ENCODE assay signal across 1 cellular context in the genomic region with DNA sequence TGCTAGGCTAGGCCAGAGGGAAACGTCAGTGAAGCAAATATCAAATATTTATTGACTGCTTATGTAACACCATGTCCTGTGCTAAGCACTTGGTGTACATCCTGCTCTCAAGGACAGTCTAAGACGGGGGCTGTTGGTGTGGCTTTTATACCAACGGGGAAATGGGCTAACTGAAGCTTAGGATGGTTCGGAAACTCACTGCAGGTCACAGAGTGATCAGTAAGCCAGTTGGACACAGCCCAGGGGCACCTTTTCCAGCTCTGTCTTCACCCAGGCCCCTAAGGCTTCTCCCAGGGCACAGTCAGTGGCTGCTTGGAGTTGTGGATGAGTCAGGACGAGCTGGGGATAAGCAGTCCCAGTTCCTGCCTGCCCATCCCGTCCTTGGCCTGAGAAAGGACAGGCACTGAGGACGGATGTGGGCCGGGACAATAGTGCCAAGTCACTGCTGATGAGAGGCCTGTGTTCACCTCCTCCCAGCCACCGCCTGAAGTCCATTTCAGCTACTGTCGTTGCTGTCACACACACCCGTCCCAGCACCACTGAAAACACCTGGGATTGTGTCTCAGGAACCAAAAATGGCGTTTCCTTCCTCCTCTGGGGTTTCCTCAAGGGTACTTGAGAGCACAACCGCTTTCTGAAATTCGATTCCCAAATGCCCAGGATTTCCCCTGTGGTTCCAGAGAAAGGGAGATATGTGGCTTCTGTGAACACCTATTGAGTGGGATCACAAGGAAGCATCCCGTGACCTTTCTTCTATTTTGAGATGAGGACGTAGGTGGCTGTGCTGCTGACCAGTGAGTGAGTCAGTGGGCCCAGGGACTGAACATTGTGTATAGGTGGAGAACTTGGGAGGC.
TF ChIP-seq lines count a peak whose summit lies in the region.

No MANE protein-coding gene starts in this region.

TF ChIP-seq in HepG2, 621 proteins besides CTCF, POLR2A, EP300 and RAD21 (continued from another document and continues in another):
- TF ChIP-seq, protein P1, sequence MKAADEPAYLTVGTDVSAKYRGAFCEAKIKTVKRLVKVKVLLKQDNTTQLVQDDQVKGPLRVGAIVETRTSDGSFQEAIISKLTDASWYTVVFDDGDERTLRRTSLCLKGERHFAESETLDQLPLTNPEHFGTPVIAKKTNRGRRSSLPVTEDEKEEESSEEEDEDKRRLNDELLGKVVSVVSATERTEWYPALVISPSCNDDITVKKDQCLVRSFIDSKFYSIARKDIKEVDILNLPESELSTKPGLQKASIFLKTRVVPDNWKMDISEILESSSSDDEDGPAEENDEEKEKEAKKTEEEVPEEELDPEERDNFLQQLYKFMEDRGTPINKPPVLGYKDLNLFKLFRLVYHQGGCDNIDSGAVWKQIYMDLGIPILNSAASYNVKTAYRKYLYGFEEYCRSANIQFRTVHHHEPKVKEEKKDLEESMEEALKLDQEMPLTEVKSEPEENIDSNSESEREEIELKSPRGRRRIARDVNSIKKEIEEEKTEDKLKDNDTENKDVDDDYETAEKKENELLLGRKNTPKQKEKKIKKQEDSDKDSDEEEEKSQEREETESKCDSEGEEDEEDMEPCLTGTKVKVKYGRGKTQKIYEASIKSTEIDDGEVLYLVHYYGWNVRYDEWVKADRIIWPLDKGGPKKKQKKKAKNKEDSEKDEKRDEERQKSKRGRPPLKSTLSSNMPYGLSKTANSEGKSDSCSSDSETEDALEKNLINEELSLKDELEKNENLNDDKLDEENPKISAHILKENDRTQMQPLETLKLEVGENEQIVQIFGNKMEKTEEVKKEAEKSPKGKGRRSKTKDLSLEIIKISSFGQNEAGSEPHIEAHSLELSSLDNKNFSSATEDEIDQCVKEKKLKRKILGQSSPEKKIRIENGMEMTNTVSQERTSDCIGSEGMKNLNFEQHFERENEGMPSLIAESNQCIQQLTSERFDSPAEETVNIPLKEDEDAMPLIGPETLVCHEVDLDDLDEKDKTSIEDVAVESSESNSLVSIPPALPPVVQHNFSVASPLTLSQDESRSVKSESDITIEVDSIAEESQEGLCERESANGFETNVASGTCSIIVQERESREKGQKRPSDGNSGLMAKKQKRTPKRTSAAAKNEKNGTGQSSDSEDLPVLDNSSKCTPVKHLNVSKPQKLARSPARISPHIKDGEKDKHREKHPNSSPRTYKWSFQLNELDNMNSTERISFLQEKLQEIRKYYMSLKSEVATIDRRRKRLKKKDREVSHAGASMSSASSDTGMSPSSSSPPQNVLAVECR (CRISPR knock-in tag; IDR thresholded peaks at IDR 0.05; ENCODE audit: borderline replicate concordance), result no peak; the same call in 1 of the 2 replicates
- no peak for TF ChIP-seq AGO1 (IDR thresholded peaks at IDR 0.05; ENCODE audit: low read depth, low read length, poor library complexity, severe bottlenecking)
- TF ChIP-seq SMAD3 (CRISPR knock-in tag; IDR thresholded peaks at IDR 0.05), result no peak
- TF ChIP-seq, protein P2, sequence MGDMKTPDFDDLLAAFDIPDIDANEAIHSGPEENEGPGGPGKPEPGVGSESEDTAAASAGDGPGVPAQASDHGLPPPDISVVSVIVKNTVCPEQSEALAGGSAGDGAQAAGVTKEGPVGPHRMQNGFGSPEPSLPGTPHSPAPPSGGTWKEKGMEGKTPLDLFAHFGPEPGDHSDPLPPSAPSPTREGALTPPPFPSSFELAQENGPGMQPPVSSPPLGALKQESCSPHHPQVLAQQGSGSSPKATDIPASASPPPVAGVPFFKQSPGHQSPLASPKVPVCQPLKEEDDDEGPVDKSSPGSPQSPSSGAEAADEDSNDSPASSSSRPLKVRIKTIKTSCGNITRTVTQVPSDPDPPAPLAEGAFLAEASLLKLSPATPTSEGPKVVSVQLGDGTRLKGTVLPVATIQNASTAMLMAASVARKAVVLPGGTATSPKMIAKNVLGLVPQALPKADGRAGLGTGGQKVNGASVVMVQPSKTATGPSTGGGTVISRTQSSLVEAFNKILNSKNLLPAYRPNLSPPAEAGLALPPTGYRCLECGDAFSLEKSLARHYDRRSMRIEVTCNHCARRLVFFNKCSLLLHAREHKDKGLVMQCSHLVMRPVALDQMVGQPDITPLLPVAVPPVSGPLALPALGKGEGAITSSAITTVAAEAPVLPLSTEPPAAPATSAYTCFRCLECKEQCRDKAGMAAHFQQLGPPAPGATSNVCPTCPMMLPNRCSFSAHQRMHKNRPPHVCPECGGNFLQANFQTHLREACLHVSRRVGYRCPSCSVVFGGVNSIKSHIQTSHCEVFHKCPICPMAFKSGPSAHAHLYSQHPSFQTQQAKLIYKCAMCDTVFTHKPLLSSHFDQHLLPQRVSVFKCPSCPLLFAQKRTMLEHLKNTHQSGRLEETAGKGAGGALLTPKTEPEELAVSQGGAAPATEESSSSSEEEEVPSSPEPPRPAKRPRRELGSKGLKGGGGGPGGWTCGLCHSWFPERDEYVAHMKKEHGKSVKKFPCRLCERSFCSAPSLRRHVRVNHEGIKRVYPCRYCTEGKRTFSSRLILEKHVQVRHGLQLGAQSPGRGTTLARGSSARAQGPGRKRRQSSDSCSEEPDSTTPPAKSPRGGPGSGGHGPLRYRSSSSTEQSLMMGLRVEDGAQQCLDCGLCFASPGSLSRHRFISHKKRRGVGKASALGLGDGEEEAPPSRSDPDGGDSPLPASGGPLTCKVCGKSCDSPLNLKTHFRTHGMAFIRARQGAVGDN (CRISPR knock-in tag; IDR thresholded peaks at IDR 0.05), result peak; percentile 95
- TF ChIP-seq, protein P3, sequence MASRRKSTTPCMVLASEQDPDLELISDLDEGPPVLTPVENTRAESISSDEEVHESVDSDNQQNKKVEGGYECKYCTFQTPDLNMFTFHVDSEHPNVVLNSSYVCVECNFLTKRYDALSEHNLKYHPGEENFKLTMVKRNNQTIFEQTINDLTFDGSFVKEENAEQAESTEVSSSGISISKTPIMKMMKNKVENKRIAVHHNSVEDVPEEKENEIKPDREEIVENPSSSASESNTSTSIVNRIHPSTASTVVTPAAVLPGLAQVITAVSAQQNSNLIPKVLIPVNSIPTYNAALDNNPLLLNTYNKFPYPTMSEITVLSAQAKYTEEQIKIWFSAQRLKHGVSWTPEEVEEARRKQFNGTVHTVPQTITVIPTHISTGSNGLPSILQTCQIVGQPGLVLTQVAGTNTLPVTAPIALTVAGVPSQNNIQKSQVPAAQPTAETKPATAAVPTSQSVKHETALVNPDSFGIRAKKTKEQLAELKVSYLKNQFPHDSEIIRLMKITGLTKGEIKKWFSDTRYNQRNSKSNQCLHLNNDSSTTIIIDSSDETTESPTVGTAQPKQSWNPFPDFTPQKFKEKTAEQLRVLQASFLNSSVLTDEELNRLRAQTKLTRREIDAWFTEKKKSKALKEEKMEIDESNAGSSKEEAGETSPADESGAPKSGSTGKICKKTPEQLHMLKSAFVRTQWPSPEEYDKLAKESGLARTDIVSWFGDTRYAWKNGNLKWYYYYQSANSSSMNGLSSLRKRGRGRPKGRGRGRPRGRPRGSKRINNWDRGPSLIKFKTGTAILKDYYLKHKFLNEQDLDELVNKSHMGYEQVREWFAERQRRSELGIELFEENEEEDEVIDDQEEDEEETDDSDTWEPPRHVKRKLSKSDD (CRISPR knock-in tag; IDR thresholded peaks at IDR 0.05; ENCODE audit: low read depth), result 0 out of 2 replicates have a peak, but pooled peaks have one; percentile 57
- peak; percentile 51 for TF ChIP-seq ZNF12 (CRISPR knock-in tag; IDR thresholded peaks at IDR 0.05)
- TF ChIP-seq, protein P4, sequence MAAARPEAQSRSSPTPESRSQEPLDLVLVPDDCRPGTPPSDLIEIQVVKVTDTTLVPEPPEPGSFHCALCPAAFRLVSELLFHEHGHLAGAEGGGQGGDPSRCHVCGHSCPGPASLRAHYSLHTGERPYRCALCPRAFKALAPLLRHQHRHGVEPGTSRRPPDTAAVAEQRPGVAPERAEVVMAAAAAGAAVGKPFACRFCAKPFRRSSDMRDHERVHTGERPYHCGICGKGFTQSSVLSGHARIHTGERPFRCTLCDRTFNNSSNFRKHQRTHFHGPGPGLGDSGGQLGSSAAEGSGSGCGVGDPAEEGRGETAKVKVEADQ (CRISPR knock-in tag; IDR thresholded peaks at IDR 0.05; ENCODE audit: borderline replicate concordance), result no peak
- peak; percentile 77 for TF ChIP-seq POLR2G (IDR thresholded peaks at IDR 0.05; ENCODE audit: low read depth, low read length)
- TF ChIP-seq, protein P5, sequence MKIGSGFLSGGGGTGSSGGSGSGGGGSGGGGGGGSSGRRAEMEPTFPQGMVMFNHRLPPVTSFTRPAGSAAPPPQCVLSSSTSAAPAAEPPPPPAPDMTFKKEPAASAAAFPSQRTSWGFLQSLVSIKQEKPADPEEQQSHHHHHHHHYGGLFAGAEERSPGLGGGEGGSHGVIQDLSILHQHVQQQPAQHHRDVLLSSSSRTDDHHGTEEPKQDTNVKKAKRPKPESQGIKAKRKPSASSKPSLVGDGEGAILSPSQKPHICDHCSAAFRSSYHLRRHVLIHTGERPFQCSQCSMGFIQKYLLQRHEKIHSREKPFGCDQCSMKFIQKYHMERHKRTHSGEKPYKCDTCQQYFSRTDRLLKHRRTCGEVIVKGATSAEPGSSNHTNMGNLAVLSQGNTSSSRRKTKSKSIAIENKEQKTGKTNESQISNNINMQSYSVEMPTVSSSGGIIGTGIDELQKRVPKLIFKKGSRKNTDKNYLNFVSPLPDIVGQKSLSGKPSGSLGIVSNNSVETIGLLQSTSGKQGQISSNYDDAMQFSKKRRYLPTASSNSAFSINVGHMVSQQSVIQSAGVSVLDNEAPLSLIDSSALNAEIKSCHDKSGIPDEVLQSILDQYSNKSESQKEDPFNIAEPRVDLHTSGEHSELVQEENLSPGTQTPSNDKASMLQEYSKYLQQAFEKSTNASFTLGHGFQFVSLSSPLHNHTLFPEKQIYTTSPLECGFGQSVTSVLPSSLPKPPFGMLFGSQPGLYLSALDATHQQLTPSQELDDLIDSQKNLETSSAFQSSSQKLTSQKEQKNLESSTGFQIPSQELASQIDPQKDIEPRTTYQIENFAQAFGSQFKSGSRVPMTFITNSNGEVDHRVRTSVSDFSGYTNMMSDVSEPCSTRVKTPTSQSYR (CRISPR knock-in tag; IDR thresholded peaks at IDR 0.05; ENCODE audit: borderline replicate concordance), result no peak
- no peak for TF ChIP-seq ZNF563 (CRISPR knock-in tag; IDR thresholded peaks at IDR 0.05)
- TF ChIP-seq NBN (conservative IDR thresholded peaks at IDR 0.05), result no peak
- TF ChIP-seq SOX13 (IDR thresholded peaks at IDR 0.05), result no peak
- peak in 1 of 2 experiments; percentile 51; a peak in 1 of 4 replicates for TF ChIP-seq SOX13 (CRISPR knock-in tag; conservative IDR thresholded peaks at IDR 0.05 in 1 of 2, IDR thresholded peaks at IDR 0.05 in 1 of 2)
- no peak for TF ChIP-seq FOXK2 (IDR thresholded peaks at IDR 0.05)
- TF ChIP-seq, protein P6, sequence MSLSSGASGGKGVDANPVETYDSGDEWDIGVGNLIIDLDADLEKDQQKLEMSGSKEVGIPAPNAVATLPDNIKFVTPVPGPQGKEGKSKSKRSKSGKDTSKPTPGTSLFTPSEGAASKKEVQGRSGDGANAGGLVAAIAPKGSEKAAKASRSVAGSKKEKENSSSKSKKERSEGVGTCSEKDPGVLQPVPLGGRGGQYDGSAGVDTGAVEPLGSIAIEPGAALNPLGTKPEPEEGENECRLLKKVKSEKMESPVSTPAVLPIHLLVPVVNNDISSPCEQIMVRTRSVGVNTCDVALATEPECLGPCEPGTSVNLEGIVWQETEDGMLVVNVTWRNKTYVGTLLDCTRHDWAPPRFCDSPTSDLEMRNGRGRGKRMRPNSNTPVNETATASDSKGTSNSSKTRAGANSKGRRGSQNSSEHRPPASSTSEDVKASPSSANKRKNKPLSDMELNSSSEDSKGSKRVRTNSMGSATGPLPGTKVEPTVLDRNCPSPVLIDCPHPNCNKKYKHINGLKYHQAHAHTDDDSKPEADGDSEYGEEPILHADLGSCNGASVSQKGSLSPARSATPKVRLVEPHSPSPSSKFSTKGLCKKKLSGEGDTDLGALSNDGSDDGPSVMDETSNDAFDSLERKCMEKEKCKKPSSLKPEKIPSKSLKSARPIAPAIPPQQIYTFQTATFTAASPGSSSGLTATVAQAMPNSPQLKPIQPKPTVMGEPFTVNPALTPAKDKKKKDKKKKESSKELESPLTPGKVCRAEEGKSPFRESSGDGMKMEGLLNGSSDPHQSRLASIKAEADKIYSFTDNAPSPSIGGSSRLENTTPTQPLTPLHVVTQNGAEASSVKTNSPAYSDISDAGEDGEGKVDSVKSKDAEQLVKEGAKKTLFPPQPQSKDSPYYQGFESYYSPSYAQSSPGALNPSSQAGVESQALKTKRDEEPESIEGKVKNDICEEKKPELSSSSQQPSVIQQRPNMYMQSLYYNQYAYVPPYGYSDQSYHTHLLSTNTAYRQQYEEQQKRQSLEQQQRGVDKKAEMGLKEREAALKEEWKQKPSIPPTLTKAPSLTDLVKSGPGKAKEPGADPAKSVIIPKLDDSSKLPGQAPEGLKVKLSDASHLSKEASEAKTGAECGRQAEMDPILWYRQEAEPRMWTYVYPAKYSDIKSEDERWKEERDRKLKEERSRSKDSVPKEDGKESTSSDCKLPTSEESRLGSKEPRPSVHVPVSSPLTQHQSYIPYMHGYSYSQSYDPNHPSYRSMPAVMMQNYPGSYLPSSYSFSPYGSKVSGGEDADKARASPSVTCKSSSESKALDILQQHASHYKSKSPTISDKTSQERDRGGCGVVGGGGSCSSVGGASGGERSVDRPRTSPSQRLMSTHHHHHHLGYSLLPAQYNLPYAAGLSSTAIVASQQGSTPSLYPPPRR (CRISPR knock-in tag; IDR thresholded peaks at IDR 0.05; ENCODE audit: borderline replicate concordance), result peak; percentile 51; the same call in 1 of the 2 replicates
- TF ChIP-seq ZC3H13 (CRISPR knock-in tag; IDR thresholded peaks at IDR 0.05), result peak; percentile 52; the same call in 1 of the 2 replicates
